ENCODE assay signal across 11 cellular contexts in the genomic region with DNA sequence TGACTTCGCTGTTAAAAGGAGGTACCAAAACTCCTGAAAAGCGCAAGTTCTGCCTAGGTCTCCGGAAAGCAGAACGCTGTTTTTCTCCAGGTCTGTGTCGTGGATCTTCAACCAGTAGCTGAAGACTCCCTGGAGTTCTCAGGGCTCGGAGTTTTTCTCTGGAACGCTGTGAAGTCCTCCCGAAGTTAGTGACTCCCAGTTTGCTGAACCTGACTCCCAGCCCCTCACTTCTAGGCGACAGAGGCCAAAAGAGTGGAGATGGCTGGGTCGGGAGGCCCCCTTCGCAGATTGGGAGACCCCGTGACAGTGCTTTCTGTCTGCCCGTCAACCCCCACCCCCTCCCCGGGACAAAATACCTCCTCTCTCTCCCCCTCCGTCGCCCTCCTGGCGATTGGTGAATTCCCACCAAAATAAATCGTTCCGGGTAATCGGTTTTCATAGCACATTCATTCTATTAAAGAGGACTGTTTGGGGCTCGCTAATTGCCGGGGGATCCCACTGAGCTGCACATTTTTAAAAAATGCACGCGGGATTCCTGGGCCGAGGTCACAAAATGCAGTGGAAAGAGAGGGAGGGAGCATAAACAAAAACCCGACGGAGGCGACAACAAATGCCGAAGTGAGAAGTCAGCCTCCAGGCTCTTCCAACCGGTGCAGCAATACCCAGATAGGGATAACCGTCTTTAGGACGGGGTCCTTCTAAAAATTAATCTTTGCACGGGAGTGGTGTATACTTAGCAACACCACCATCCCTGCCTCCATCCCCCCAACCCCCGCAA. TPM values are rescaled to one million over a fixed set of nuclear protein-coding genes. Genes with fewer than 3 reads are reported as not detected.
A peak's percentile ranks its signal among the peaks of the same experiment; 100 is the strongest.
DNase-seq lines count a peak whose midpoint lies in the region; ATAC-seq and TF ChIP-seq lines count a peak whose summit lies in the region.
"Had no signal": no experiment of that assay in that cellular context is flagged by ENCODE, and none has a peak within 500 bp of the region (broad histone marks: within the 10 kb centered on the region; RNA-seq: fewer than 3 reads in every experiment).

No MANE protein-coding gene starts in this region.

- H3K4me1 ChIP-seq in cardiac muscle cell (ENCODE audit: low read depth) (peaks cover 5% of the 10 kb centered on the region), left lung (peaks cover 12 to 35% of the 10 kb centered on the region in 2 donors), esophagus squamous epithelium (peaks cover 18 to 75% (median 30%) of the 10 kb centered on the region in 3 donors)

- 4 to 10% methylated on average over 18 to 32 of the region's 34 CpGs for WGBS in esophagus squamous epithelium, 2 donors

- no peak for DNase-seq in cardiac muscle cell (ENCODE audit: low read depth in 1 of 2, low spot score in 1 of 2)
- DNase-seq in left cardiac atrium: no peak
- DNase-seq in activated CD4-positive, alpha-beta memory T cell treated with anti-CD3 and anti-CD28 coated beads for 36 hours: no peak
- DNase-seq in left lung: peak; percentile 19 to 21
- DNase-seq in type B pancreatic cell (ENCODE audit: extremely low spot score, unreplicated experiment): no peak
- no peak for DNase-seq in esophagus squamous epithelium (lab: John Stamatoyannopoulos, UW)
- DNase-seq in stimulated activated CD4-positive, alpha-beta T cell treated with anti-CD3 and anti-CD28 coated beads, Interleukin-12 subunit alpha, Interleukin-12 subunit beta, amount 100 ng/mL, for 4 hours: no peak
- no peak for DNase-seq in NOMO-1 treated with dmso at 0.1 percent for 144 hours (lab: John Stamatoyannopoulos, UW; ENCODE audit: unreplicated experiment)
- DNase-seq: NCI-H774 had no signal

- no peak for TF ChIP-seq CTCF in cardiac muscle cell (IDR thresholded peaks at IDR 0.05; ENCODE audit: low read depth, low read length)
- no peak for TF ChIP-seq CTCF in left lung (IDR thresholded peaks at IDR 0.05)
- no peak for TF ChIP-seq CTCF in type B pancreatic cell (conservative IDR thresholded peaks at IDR 0.05)
- no peak for TF ChIP-seq CTCF in esophagus squamous epithelium (IDR thresholded peaks at IDR 0.05)

- no peaks in the 10 kb centered on the region for H3K9me3 ChIP-seq in cardiac muscle cell (ENCODE audit: low read depth)
- no peaks in the 10 kb centered on the region for H3K9me3 ChIP-seq in left lung
- peaks cover 0 to 10% (median 0%) of the 10 kb centered on the region in 3 donors for H3K9me3 ChIP-seq in esophagus squamous epithelium

- ATAC-seq in left cardiac atrium (no peak), left lung (no peak)

- H3K27ac Mint-ChIP-seq in activated CD4-positive, alpha-beta memory T cell treated with anti-CD3 and anti-CD28 coated beads for 36 hours: peak overlapping the region; percentile 18
- H3K27ac Mint-ChIP-seq in type B pancreatic cell: peak overlapping the region; percentile 90

- peaks cover 94% of the 10 kb centered on the region for H3K27me3 ChIP-seq in cardiac muscle cell
- H3K27me3 ChIP-seq in left lung: peaks cover 74 to 100% of the 10 kb centered on the region in 2 donors
- peaks cover 56 to 100% (median 63%) of the 10 kb centered on the region in 4 donors for H3K27me3 ChIP-seq in esophagus squamous epithelium

- no peaks in the 10 kb centered on the region for H3K9me3 Mint-ChIP-seq in activated CD4-positive, alpha-beta memory T cell treated with anti-CD3 and anti-CD28 coated beads for 36 hours
- H3K9me3 Mint-ChIP-seq in type B pancreatic cell: no peaks in the 10 kb centered on the region

- CTCF ChIA-PET in activated CD4-positive, alpha-beta memory T cell treated with anti-CD3 and anti-CD28 coated beads for 36 hours (lab: Charles Lee): interaction anchor here (1.1 kb wide), 1 partner anchor 367 kb away, joined by 3 read pairs; no protein-coding TSS in a partner anchor

- POLR2A ChIA-PET in activated CD4-positive, alpha-beta memory T cell treated with anti-CD3 and anti-CD28 coated beads for 36 hours (lab: Charles Lee): no interaction called here

- intact Hi-C loops in left cardiac atrium (cut with DNase I): no loop called here
- intact Hi-C loops in activated CD4-positive, alpha-beta memory T cell treated with anti-CD3 and anti-CD28 coated beads for 36 hours (cut with micrococcal nuclease): loop anchor here (1.0 to 5.0 kb wide), 2 partner anchors 13 to 178 kb away; no protein-coding TSS in a partner anchor
- intact Hi-C loops in left lung (cut with DNase I): no loop called here
- intact Hi-C loops in esophagus squamous epithelium (cut with DNase I): no loop called here

- H3K4me3 ChIP-seq in cardiac muscle cell (peak overlapping the region; percentile 5), left lung (no peak overlapping the region), esophagus squamous epithelium (no peak overlapping the region)
- H3K4me3 ChIP-seq: SK-N-MC had no signal

- peak overlapping the region; percentile 18 for H3K4me3 Mint-ChIP-seq in activated CD4-positive, alpha-beta memory T cell treated with anti-CD3 and anti-CD28 coated beads for 36 hours
- H3K4me3 Mint-ChIP-seq in type B pancreatic cell: peak overlapping the region; percentile 89

- H3K36me3 ChIP-seq in cardiac muscle cell: no peaks in the 10 kb centered on the region
- H3K36me3 ChIP-seq in left lung: no peaks in the 10 kb centered on the region
- no peaks in the 10 kb centered on the region for H3K36me3 ChIP-seq in esophagus squamous epithelium

- H3K27ac ChIP-seq in cardiac muscle cell (no peak overlapping the region), left lung (no peak overlapping the region), esophagus squamous epithelium (no peak overlapping the region)
- H3K27ac ChIP-seq: C4-2B, SK-N-MC had no signal

- no peak for TF ChIP-seq POLR2A in esophagus squamous epithelium (IDR thresholded peaks at IDR 0.05)

- H3K27me3 Mint-ChIP-seq in activated CD4-positive, alpha-beta memory T cell treated with anti-CD3 and anti-CD28 coated beads for 36 hours: peaks cover 71% of the 10 kb centered on the region
- H3K27me3 Mint-ChIP-seq in type B pancreatic cell: peaks cover 77% of the 10 kb centered on the region

- H3K4me1 Mint-ChIP-seq in activated CD4-positive, alpha-beta memory T cell treated with anti-CD3 and anti-CD28 coated beads for 36 hours (ENCODE audit: low read depth): peaks cover 38% of the 10 kb centered on the region
- H3K4me1 Mint-ChIP-seq in type B pancreatic cell (ENCODE audit: unreplicated experiment): peaks cover 51% of the 10 kb centered on the region

- H3K36me3 Mint-ChIP-seq in activated CD4-positive, alpha-beta memory T cell treated with anti-CD3 and anti-CD28 coated beads for 36 hours: peaks cover 2% of the 10 kb centered on the region
- no peaks in the 10 kb centered on the region for H3K36me3 Mint-ChIP-seq in type B pancreatic cell

RNA-seq across cellular contexts. Expression of gene MSX1, which starts 4.0 kb away (rescaled TPM):
- total RNA-seq in cardiac muscle cell: 15.6 and 25.2 TPM in 2 replicates
- polyA plus RNA-seq in cardiac muscle cell: 12.5 and 27.5 TPM in 2 replicates
- 1 to 10 TPM; 4.5 to 6.1 TPM for total RNA-seq in left cardiac atrium
- under 1 TPM in 1 of 2 experiments, not detected in 1; 0.12 TPM for total RNA-seq in activated CD4-positive, alpha-beta memory T cell treated with anti-CD3 and anti-CD28 coated beads for 36 hours
- 1 to 10 TPM; 2.0 to 2.9 TPM for total RNA-seq in left lung
- 7.4 and 67.3 TPM in 2 replicates for total RNA-seq in type B pancreatic cell (ENCODE audit: low replicate concordance)
- 1 to 10 TPM in 1 of 4 donors, under 1 TPM in 1, not detected in 2; 0.76 to 1.4 TPM for total RNA-seq in esophagus squamous epithelium

Comparison
In these comparisons a context has a peak if more than half of its experiments do, and no peak if none do; other contexts are left out.
1. DNase-seq: peak in left lung (2 of 2); none in cardiac muscle cell (0 of 2), left cardiac atrium (single experiment), activated CD4-positive, alpha-beta memory T cell treated with anti-CD3 and anti-CD28 coated beads for 36 hours (single experiment), type B pancreatic cell (single experiment), esophagus squamous epithelium (single experiment), stimulated activated CD4-positive, alpha-beta T cell treated with anti-CD3 and anti-CD28 coated beads, Interleukin-12 subunit alpha, Interleukin-12 subunit beta, amount 100 ng/mL, for 4 hours (single experiment) and NOMO-1 treated with dmso at 0.1 percent for 144 hours (single experiment).